8 cellular contexts compared by ENCODE assay signal in genomic region chr3:56802411-56802745, GRCh38. TPM values are rescaled to one million over a fixed set of nuclear protein-coding genes. Genes with fewer than 3 reads are reported as not detected.
A peak's percentile ranks its signal among the peaks of the same experiment; 100 is the strongest.
DNase-seq lines count a peak whose midpoint lies in the region; ATAC-seq, FAIRE-seq and TF ChIP-seq lines count a peak whose summit lies in the region.

No MANE protein-coding gene starts in this region.

- CTCF ChIA-PET in activated CD4-positive, alpha-beta T cell treated with anti-CD3 and anti-CD28 coated beads, Interleukin-2, amount 10 ng/mL, durations not matched to agents 7 days and 5 days (lab: Charles Lee), result interaction anchor here (1.3 to 6.7 kb wide), 4 partner anchors 10 to 188 kb away, joined by 3 to 59 read pairs (median 37); no protein-coding TSS in a partner anchor

- H3K36me3 ChIP-seq in keratinocyte (ENCODE audit: control insufficient read depth in 2 of 2, extremely low read depth in 1 of 2, insufficient read depth in 2 of 2, low read length in 2 of 2) (no peaks in the 10 kb centered on the region), suprapubic skin (no peaks in the 10 kb centered on the region)

- no peak for TF ChIP-seq POLR2A in suprapubic skin (IDR thresholded peaks at IDR 0.05)

- TF ChIP-seq EP300 in suprapubic skin (IDR thresholded peaks at IDR 0.05), result no peak

- H3K27ac Mint-ChIP-seq in activated CD4-positive, alpha-beta T cell treated with anti-CD3 and anti-CD28 coated beads, Interleukin-2, amount 10 ng/mL, durations not matched to agents 7 days and 5 days, result peak overlapping the region; percentile 77
- H3K27ac Mint-ChIP-seq in activated T-helper 1 cell treated with anti-CD3 and anti-CD28 coated beads, Interleukin-12 subunit alpha, Interleukin-12 subunit beta, Interleukin-2, Interleukin-4 antibody, amounts not matched to agents 30 ng/mL and 10 ng/mL and 1 ng/mL, durations not matched to agents 14 hours and 24 hours and 36 hours, result peak overlapping the region; percentile 81

- peak overlapping the region; percentile 67 for H3K27ac ChIP-seq in keratinocyte (ENCODE audit: control insufficient read depth, insufficient read depth, low read length)
- H3K27ac ChIP-seq in suprapubic skin, result no peak overlapping the region

- H3K4me1 Mint-ChIP-seq in activated CD4-positive, alpha-beta T cell treated with anti-CD3 and anti-CD28 coated beads, Interleukin-2, amount 10 ng/mL, durations not matched to agents 7 days and 5 days, result peaks cover 34% of the 10 kb centered on the region
- peaks cover 50% of the 10 kb centered on the region for H3K4me1 Mint-ChIP-seq in activated T-helper 1 cell treated with anti-CD3 and anti-CD28 coated beads, Interleukin-12 subunit alpha, Interleukin-12 subunit beta, Interleukin-2, Interleukin-4 antibody, amounts not matched to agents 30 ng/mL and 10 ng/mL and 1 ng/mL, durations not matched to agents 14 hours and 24 hours and 36 hours (ENCODE audit: low read depth)

- 49% methylated on average over 7 of the region's 7 CpGs for WGBS in suprapubic skin

- POLR2A ChIA-PET in activated CD4-positive, alpha-beta T cell treated with anti-CD3 and anti-CD28 coated beads, Interleukin-2, amount 10 ng/mL, durations not matched to agents 7 days and 5 days (lab: Charles Lee), result no interaction called here

- ATAC-seq in HG02840 (IDR thresholded peaks at IDR 0.05; ENCODE audit: low FRiP score, unreplicated experiment) (no peak), left lobe of liver (no peak)

- H3K36me3 Mint-ChIP-seq in activated CD4-positive, alpha-beta T cell treated with anti-CD3 and anti-CD28 coated beads, Interleukin-2, amount 10 ng/mL, durations not matched to agents 7 days and 5 days (ENCODE audit: low read depth), result peaks cover 27% of the 10 kb centered on the region
- peaks cover 12% of the 10 kb centered on the region for H3K36me3 Mint-ChIP-seq in activated T-helper 1 cell treated with anti-CD3 and anti-CD28 coated beads, Interleukin-12 subunit alpha, Interleukin-12 subunit beta, Interleukin-2, Interleukin-4 antibody, amounts not matched to agents 30 ng/mL and 10 ng/mL and 1 ng/mL, durations not matched to agents 14 hours and 24 hours and 36 hours (ENCODE audit: low read depth)

- H3K4me3 Mint-ChIP-seq in activated CD4-positive, alpha-beta T cell treated with anti-CD3 and anti-CD28 coated beads, Interleukin-2, amount 10 ng/mL, durations not matched to agents 7 days and 5 days, result peak overlapping the region; percentile 87
- H3K4me3 Mint-ChIP-seq in activated T-helper 1 cell treated with anti-CD3 and anti-CD28 coated beads, Interleukin-12 subunit alpha, Interleukin-12 subunit beta, Interleukin-2, Interleukin-4 antibody, amounts not matched to agents 30 ng/mL and 10 ng/mL and 1 ng/mL, durations not matched to agents 14 hours and 24 hours and 36 hours, result peak overlapping the region; percentile 79

- peaks cover 42% of the 10 kb centered on the region for H3K79me2 ChIP-seq in keratinocyte (ENCODE audit: control insufficient read depth, insufficient read depth, low read length)

- H3K9me3 Mint-ChIP-seq in activated CD4-positive, alpha-beta T cell treated with anti-CD3 and anti-CD28 coated beads, Interleukin-2, amount 10 ng/mL, durations not matched to agents 7 days and 5 days, result no peaks in the 10 kb centered on the region
- H3K9me3 Mint-ChIP-seq in activated T-helper 1 cell treated with anti-CD3 and anti-CD28 coated beads, Interleukin-12 subunit alpha, Interleukin-12 subunit beta, Interleukin-2, Interleukin-4 antibody, amounts not matched to agents 30 ng/mL and 10 ng/mL and 1 ng/mL, durations not matched to agents 14 hours and 24 hours and 36 hours, result no peaks in the 10 kb centered on the region

- no peak for DNase-seq in activated CD4-positive, alpha-beta T cell treated with anti-CD3 and anti-CD28 coated beads, Interleukin-2, amount 10 ng/mL, durations not matched to agents 7 days and 5 days
- no peak for DNase-seq in activated CD4-positive, alpha-beta T cell treated with anti-CD3 and anti-CD28 coated beads for 48 hours
- no peak for DNase-seq in activated T-helper 1 cell treated with anti-CD3 and anti-CD28 coated beads, Interleukin-12 subunit alpha, Interleukin-12 subunit beta, Interleukin-2, Interleukin-4 antibody, amounts not matched to agents 30 ng/mL and 10 ng/mL and 1 ng/mL, durations not matched to agents 14 hours and 24 hours and 36 hours (ENCODE audit: low spot score)
- DNase-seq in keratinocyte (ENCODE audit: low read depth, low spot score), result no peak
- DNase-seq in suprapubic skin (ENCODE audit: low spot score in 2 of 2), result no peak
- DNase-seq in hypothalamus (lab: John Stamatoyannopoulos, UW), result no peak
- DNase-seq in left lobe of liver (ENCODE audit: low spot score), result no peak

- TF ChIP-seq CTCF in keratinocyte (optimal IDR thresholded peaks at IDR 0.05 in 1 of 3, IDR thresholded peaks at IDR 0.05 in 1 of 3, conservative IDR thresholded peaks at IDR 0.05 in 1 of 3; ENCODE audit: extremely low read depth in 1 of 3, insufficient read depth in 2 of 3, low read length in 3 of 3), result no peak
- no peak for TF ChIP-seq CTCF in suprapubic skin (IDR thresholded peaks at IDR 0.05)

- H2AFZ ChIP-seq in keratinocyte (ENCODE audit: control insufficient read depth, low read length), result peak overlapping the region; percentile 76

- H3K9me1 ChIP-seq in keratinocyte (ENCODE audit: control insufficient read depth, extremely low read depth, insufficient read depth, low read length), result no peaks in the 10 kb centered on the region

- intact Hi-C loops in activated T-helper 1 cell treated with anti-CD3 and anti-CD28 coated beads, Interleukin-12 subunit alpha, Interleukin-12 subunit beta, Interleukin-2, Interleukin-4 antibody, amounts not matched to agents 30 ng/mL and 10 ng/mL and 1 ng/mL, durations not matched to agents 14 hours and 24 hours and 36 hours (cut with micrococcal nuclease), result loop anchor here (1.0 to 5.0 kb wide), 3 partner anchors 187 to 795 kb away; partner anchors contain the start of genes ARF4 and CCDC66

- H3K4me3 ChIP-seq in keratinocyte (ENCODE audit: control insufficient read depth in 2 of 3, extremely low read depth in 1 of 3, insufficient read depth in 2 of 3, low read depth in 1 of 3, low read length in 3 of 3) (peak overlapping the region in 2 of 3 experiments; percentile 85 to 94), suprapubic skin (peak overlapping the region; percentile 68)

- FAIRE-seq in keratinocyte (lab: Jason Lieb, UNC), result no peak

- dilution Hi-C loops in keratinocyte (cut with MboI; ENCODE audit: extremely low pct_ligation_motif_present, low sequenced_read_pairs), result no loop called here

- H4K20me1 ChIP-seq in keratinocyte (ENCODE audit: control insufficient read depth, extremely low read depth, insufficient read depth, low read length), result peaks cover 2% of the 10 kb centered on the region

- peak overlapping the region; percentile 87 for H3K9ac ChIP-seq in keratinocyte (ENCODE audit: control insufficient read depth, extremely low read depth, insufficient read depth, low read length)

- no peaks in the 10 kb centered on the region for H3K27me3 Mint-ChIP-seq in activated CD4-positive, alpha-beta T cell treated with anti-CD3 and anti-CD28 coated beads, Interleukin-2, amount 10 ng/mL, durations not matched to agents 7 days and 5 days
- H3K27me3 Mint-ChIP-seq in activated T-helper 1 cell treated with anti-CD3 and anti-CD28 coated beads, Interleukin-12 subunit alpha, Interleukin-12 subunit beta, Interleukin-2, Interleukin-4 antibody, amounts not matched to agents 30 ng/mL and 10 ng/mL and 1 ng/mL, durations not matched to agents 14 hours and 24 hours and 36 hours (ENCODE audit: insufficient read depth), result no peaks in the 10 kb centered on the region

- peak overlapping the region; percentile 69 for H3K4me2 ChIP-seq in keratinocyte (ENCODE audit: control insufficient read depth, extremely low read depth, insufficient read depth, low read depth, low read length)

- H3K4me1 ChIP-seq in keratinocyte (ENCODE audit: control insufficient read depth, extremely low read depth, insufficient read depth, low read length) (peaks cover 31% of the 10 kb centered on the region), suprapubic skin (peaks cover 44% of the 10 kb centered on the region)

- H3K9me3 ChIP-seq in keratinocyte (ENCODE audit: control insufficient read depth, low read depth, low read length), result no peaks in the 10 kb centered on the region
- no peaks in the 10 kb centered on the region for H3K9me3 ChIP-seq in suprapubic skin

- no peaks in the 10 kb centered on the region for H3K27me3 ChIP-seq in keratinocyte (ENCODE audit: control insufficient read depth, extremely low read depth, insufficient read depth, low read length)
- H3K27me3 ChIP-seq in suprapubic skin, result no peaks in the 10 kb centered on the region

RNA-seq across cellular contexts. Expression of gene ARHGEF3, which starts 0.6 kb away (rescaled TPM):
- 100 to 1,000 TPM; 102 to 109 TPM for total RNA-seq in activated CD4-positive, alpha-beta T cell treated with anti-CD3 and anti-CD28 coated beads, Interleukin-2, amount 10 ng/mL, durations not matched to agents 7 days and 5 days
- 59.2 and 64.1 TPM in 2 replicates for total RNA-seq in activated T-helper 1 cell treated with anti-CD3 and anti-CD28 coated beads, Interleukin-12 subunit alpha, Interleukin-12 subunit beta, Interleukin-2, Interleukin-4 antibody, amounts not matched to agents 30 ng/mL and 10 ng/mL and 1 ng/mL, durations not matched to agents 14 hours and 24 hours and 36 hours
- polyA plus RNA-seq in keratinocyte, result 18.6 to 29.9 TPM (median 26.2 TPM) in 3 replicates
- 11.1 TPM for polyA plus RNA-seq in keratinocyte (2011; ENCODE audit: low read depth)
- 20.9 and 29.6 TPM in 2 replicates for polyA plus RNA-seq in keratinocyte (2011; cell fraction: cytosol; rRNA removed)
- polyA plus RNA-seq in keratinocyte (2011; cell fraction: nucleus; rRNA removed), result 40.7 and 41.9 TPM in 2 replicates
- polyA plus RNA-seq in keratinocyte (2012; ENCODE audit: low replicate concordance), result 11.2 and 24.6 TPM in 2 replicates
- polyA minus RNA-seq in keratinocyte, result 20.9 to 29.1 TPM (median 25.6 TPM) in 3 replicates
- polyA minus RNA-seq in keratinocyte (2011; cell fraction: cytosol; rRNA and poly(A)+ RNA removed), result 17.5 TPM
- 19.2 and 35.8 TPM in 2 replicates for polyA minus RNA-seq in keratinocyte (2011; cell fraction: nucleus; rRNA and poly(A)+ RNA removed)
- total RNA-seq in suprapubic skin (10 to 100 TPM; 16.3 to 23.0 (median 19.8) TPM), left lobe of liver (1.5 TPM)
